ENCODE assay signal across 23 cellular contexts in the genomic region with DNA sequence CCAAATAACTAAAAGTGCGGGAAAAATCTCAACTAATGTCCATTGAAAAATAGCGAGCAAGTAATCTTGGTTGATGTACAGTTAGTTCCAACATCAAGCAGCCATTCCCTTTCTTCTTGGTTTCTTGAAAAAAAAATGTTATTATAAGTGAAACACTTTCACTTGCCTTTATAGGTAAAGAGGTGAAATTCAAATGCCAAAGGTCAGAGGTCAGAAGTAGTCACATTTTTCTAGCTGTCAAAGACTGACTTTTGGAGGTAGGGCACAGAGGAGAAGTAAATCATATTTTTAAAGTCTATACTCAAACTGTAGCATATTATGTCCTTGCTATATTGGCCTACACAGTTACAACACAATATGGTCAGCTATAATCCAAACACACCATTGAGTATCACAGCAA.
A peak's percentile ranks its signal among the peaks of the same experiment; 100 is the strongest.
DNase-seq lines count a peak whose midpoint lies in the region; ATAC-seq, FAIRE-seq and TF ChIP-seq lines count a peak whose summit lies in the region.
"Had no signal": no experiment of that assay in that cellular context is flagged by ENCODE, and none has a peak within 500 bp of the region (broad histone marks: within the 10 kb centered on the region; RNA-seq: fewer than 3 reads in every experiment).

No MANE protein-coding gene starts in this region.

- H3K27ac Mint-ChIP-seq in progenitor cell of endocrine pancreas = no peak overlapping the region
- H3K27ac Mint-ChIP-seq: CD4-positive, alpha-beta T cell; CD8-positive, alpha-beta memory T cell; HFFc6 had no signal

- in situ Hi-C loops in K562 (cut with MboI) = no loop called here

- H3K4me3 ChIP-seq in K562 (no peak overlapping the region), liver (ENCODE audit: low read depth in 1 of 3, low read length in 3 of 3) (no peak overlapping the region)
- H3K4me3 ChIP-seq: A549; BLaER1 treated with 17β-estradiol and CSF1 and Interleukin-3, amounts not matched to agents 10 nM and 100 nM; GM23248 had no signal

- POLR2A ChIA-PET in K562 (lab: Yijun Ruan, JAX) = no interaction called here

- H3K36me3 ChIP-seq in K562 (ENCODE audit: control insufficient read depth, insufficient read depth, low read length) = peaks cover 61% of the 10 kb centered on the region
- H3K36me3 ChIP-seq in liver (ENCODE audit: control insufficient read depth in 4 of 4, insufficient read depth in 3 of 4, low read depth in 1 of 4, low read length in 3 of 4) = peaks cover 0 to 6% (median under 1%) of the 10 kb centered on the region in 4 donors

- H3K27ac ChIP-seq in K562 (ENCODE audit: extremely low read depth, low read depth, low read length) = no peak overlapping the region
- H3K27ac ChIP-seq in liver (ENCODE audit: low read depth in 1 of 2, low read length in 2 of 2) = no peak overlapping the region
- H3K27ac ChIP-seq: A549; BLaER1 treated with 17β-estradiol and CSF1 and Interleukin-3, amounts not matched to agents 10 nM and 100 nM; GM23248 had no signal

- no peak overlapping the region for H3K4me2 ChIP-seq in K562 (ENCODE audit: insufficient read depth, low read length)
- H3K4me2 ChIP-seq: A549; BLaER1 treated with 17β-estradiol and CSF1 and Interleukin-3, amounts not matched to agents 10 nM and 100 nM had no signal

- no peaks in the 10 kb centered on the region for H3K27me3 Mint-ChIP-seq in progenitor cell of endocrine pancreas
- H3K27me3 Mint-ChIP-seq: CD4-positive, alpha-beta T cell had no signal

- H3K9ac ChIP-seq in K562 (ENCODE audit: insufficient read depth in 1 of 2, low read depth in 2 of 2, low read length in 2 of 2) (no peak overlapping the region), liver (ENCODE audit: low read depth in 1 of 2, low read length in 2 of 2) (no peak overlapping the region)
- H3K9ac ChIP-seq: BLaER1 treated with 17β-estradiol and CSF1 and Interleukin-3, amounts not matched to agents 10 nM and 100 nM; GM23248 had no signal

- intact Hi-C loops in K562 (cut with micrococcal nuclease) = no loop called here

- no peaks in the 10 kb centered on the region for H3K9me1 ChIP-seq in K562 (ENCODE audit: control insufficient read depth, insufficient read depth, low read length)

- 92% methylated on average over 2 of the region's 2 CpGs for WGBS in K562 (ENCODE audit: insufficient coverage, low coverage, missing lambda C conversion rate)
- 99% methylated on average over 2 of the region's 2 CpGs for WGBS in liver

- H2AFZ ChIP-seq in K562 (ENCODE audit: low read depth, low read length) = no peak overlapping the region
- H2AFZ ChIP-seq: GM23248 had no signal

- no peak for TF ChIP-seq RAD21 in K562 (CRISPR knock-in tag; conservative IDR thresholded peaks at IDR 0.05 in 1 of 2, IDR thresholded peaks at IDR 0.05 in 1 of 2)
- TF ChIP-seq RAD21 in liver (IDR thresholded peaks at IDR 0.05) = no peak

- H3K27me3 ChIP-seq in K562 (ENCODE audit: control insufficient read depth in 2 of 2, insufficient read depth in 2 of 2, low read length in 2 of 2) (no peaks in the 10 kb centered on the region), liver (ENCODE audit: control insufficient read depth in 4 of 4, insufficient read depth in 4 of 4, low read length in 3 of 4) (no peaks in the 10 kb centered on the region)
- H3K27me3 ChIP-seq: BE2C; BLaER1 treated with 17β-estradiol and CSF1 and Interleukin-3, amounts not matched to agents 10 nM and 100 nM had no signal

- H4K20me1 ChIP-seq in K562 (replicated peaks; ENCODE audit: control insufficient read depth, insufficient read depth, low read length) = no peaks in the 10 kb centered on the region

- H3K79me2 ChIP-seq in K562 (ENCODE audit: control insufficient read depth, insufficient read depth, low read length) = peaks cover 44% of the 10 kb centered on the region

- no peak for TF ChIP-seq EP300 in K562 (IDR thresholded peaks at IDR 0.05; ENCODE audit: low read length)

- no peak for ATAC-seq in K562
- no peak for ATAC-seq in esophagus mucosa
- ATAC-seq in HG02852 (IDR thresholded peaks at IDR 0.05; ENCODE audit: unreplicated experiment) = no peak
- ATAC-seq: A549, HCT116 had no signal

- no peak for DNase-seq in GM18507 (ENCODE audit: extremely low spot score, insufficient read length, low read depth)
- DNase-seq in K562 (ENCODE audit: extremely low read depth in 1 of 4, low spot score in 3 of 4) = no peak
- DNase-seq in progenitor cell of endocrine pancreas (ENCODE audit: low spot score, unreplicated experiment) = no peak
- DNase-seq: 8988T; ACHN; AML-193; BE2C; CD4-positive, alpha-beta T cell; CD8-positive, alpha-beta memory T cell; DMS 273 treated with DMSO at 0.1 percent for 48 hours; DMS79; GM23248; H7; HFFc6 had no signal

- peaks cover 0 to 10% of the 10 kb centered on the region in 2 experiments; a peak in 3 of 5 replicates for H3K4me1 ChIP-seq in K562 (replicated peaks in 1 of 2; ENCODE audit: control insufficient read depth in 2 of 2, insufficient read depth in 2 of 2, low read length in 2 of 2)
- H3K4me1 ChIP-seq in liver (ENCODE audit: control insufficient read depth in 4 of 4, insufficient read depth in 4 of 4, low read length in 3 of 4) = peaks cover 0 to 2% (median 0%) of the 10 kb centered on the region in 4 donors
- H3K4me1 ChIP-seq: A549 had no signal

- peaks cover 6% of the 10 kb centered on the region for H3K4me1 Mint-ChIP-seq in progenitor cell of endocrine pancreas (ENCODE audit: low read depth)

- H3K9me3 ChIP-seq in K562 (replicated peaks; ENCODE audit: control insufficient read depth, insufficient read depth, low read depth, low read length) = no peaks in the 10 kb centered on the region
- H3K9me3 ChIP-seq in liver (ENCODE audit: control insufficient read depth in 4 of 4, low read length in 3 of 4) = no peaks in the 10 kb centered on the region
- H3K9me3 ChIP-seq: A549, BE2C had no signal

- peaks cover 3% of the 10 kb centered on the region for H3K36me3 Mint-ChIP-seq in progenitor cell of endocrine pancreas (ENCODE audit: insufficient read depth)

- FAIRE-seq in G401.6 (lab: Jason Lieb, UNC) = peak; percentile 15
- FAIRE-seq in GM18507 (lab: Jason Lieb, UNC) = peak; percentile 15
- FAIRE-seq in K562 (lab: Jason Lieb, UNC) = no peak
- FAIRE-seq: A549, H1 had no signal

- TF ChIP-seq POLR2A in K562 (conservative IDR thresholded peaks at IDR 0.05) = no peak

- CTCF ChIA-PET in K562 (lab: Yijun Ruan, JAX; ENCODE audit: low intra/inter-chr PET ratio) = no interaction called here

- BruUV-seq in K562 (replicated peaks; lab: Mats Ljungman, UMichigan) = no TSS peak

- no peak overlapping the region for H3K4me3 Mint-ChIP-seq in progenitor cell of endocrine pancreas (ENCODE audit: low read depth)
- H3K4me3 Mint-ChIP-seq: CD14-positive monocyte; CD4-positive, alpha-beta T cell; CD8-positive, alpha-beta memory T cell; HFFc6 had no signal

- H3K9me3 Mint-ChIP-seq in progenitor cell of endocrine pancreas (ENCODE audit: low read depth) = no peaks in the 10 kb centered on the region
- H3K9me3 Mint-ChIP-seq: CD8-positive, alpha-beta memory T cell; HFFc6 had no signal

- TF ChIP-seq CTCF in K562 (IDR thresholded peaks at IDR 0.05 in 2 of 3, conservative IDR thresholded peaks at IDR 0.05 in 1 of 3; ENCODE audit: insufficient read depth in 2 of 3, low read depth in 1 of 3, low read length in 3 of 3) = no peak
- TF ChIP-seq CTCF in liver (IDR thresholded peaks at IDR 0.05; ENCODE audit: low read depth, low read length, missing input control) = no peak
- TF ChIP-seq CTCF in progenitor cell of endocrine pancreas (IDR thresholded peaks at IDR 0.05; ENCODE audit: unreplicated experiment) = no peak

TF ChIP-seq in K562, 482 proteins besides CTCF, POLR2A, EP300 and RAD21 (continues in another document):
- TF ChIP-seq, protein P1, sequence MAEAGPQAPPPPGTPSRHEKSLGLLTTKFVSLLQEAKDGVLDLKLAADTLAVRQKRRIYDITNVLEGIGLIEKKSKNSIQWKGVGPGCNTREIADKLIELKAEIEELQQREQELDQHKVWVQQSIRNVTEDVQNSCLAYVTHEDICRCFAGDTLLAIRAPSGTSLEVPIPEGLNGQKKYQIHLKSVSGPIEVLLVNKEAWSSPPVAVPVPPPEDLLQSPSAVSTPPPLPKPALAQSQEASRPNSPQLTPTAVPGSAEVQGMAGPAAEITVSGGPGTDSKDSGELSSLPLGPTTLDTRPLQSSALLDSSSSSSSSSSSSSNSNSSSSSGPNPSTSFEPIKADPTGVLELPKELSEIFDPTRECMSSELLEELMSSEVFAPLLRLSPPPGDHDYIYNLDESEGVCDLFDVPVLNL (CRISPR knock-in tag; IDR thresholded peaks at IDR 0.05; ENCODE audit: low read depth) = no peak
- TF ChIP-seq, protein P2, sequence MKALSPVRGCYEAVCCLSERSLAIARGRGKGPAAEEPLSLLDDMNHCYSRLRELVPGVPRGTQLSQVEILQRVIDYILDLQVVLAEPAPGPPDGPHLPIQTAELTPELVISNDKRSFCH (CRISPR knock-in tag; IDR thresholded peaks at IDR 0.05) = no peak
- TF ChIP-seq, protein P2 (tag; IDR thresholded peaks at IDR 0.05) = peak; percentile 96
- TF ChIP-seq NR2C2 (CRISPR knock-in tag; IDR thresholded peaks at IDR 0.05) (no peak), NR2C2 (tag; IDR thresholded peaks at IDR 0.05) (peak; percentile 53; the same call in 1 of the 2 replicates), PHB (CRISPR knock-in tag; IDR thresholded peaks at IDR 0.05) (no peak)

TF ChIP-seq in liver, 16 proteins besides CTCF, POLR2A, EP300 and RAD21:
- TF ChIP-seq NR2F2 (IDR thresholded peaks at IDR 0.05) (peak; percentile 23), JUND (IDR thresholded peaks at IDR 0.05) (no peak)
TF ChIP-seq in liver: peak in this region for 1.
